Comparison of ENCODE assay signal across 13 cellular contexts in genomic region chr2:164816900-164817299, GRCh38. TPM values are rescaled to one million over a fixed set of nuclear protein-coding genes. Genes with fewer than 3 reads are reported as not detected.
DNase-seq lines count a peak whose midpoint lies in the region; ATAC-seq and TF ChIP-seq lines count a peak whose summit lies in the region.
"Had no signal": no experiment of that assay in that cellular context is flagged by ENCODE, and none has a peak within 500 bp of the region (broad histone marks: within the 10 kb centered on the region; RNA-seq: fewer than 3 reads in every experiment).

No MANE protein-coding gene starts in this region.

- no peaks in the 10 kb centered on the region for H3K27me3 ChIP-seq in left ventricle myocardium inferior (ENCODE audit: low read depth)
- no peaks in the 10 kb centered on the region for H3K27me3 ChIP-seq in heart left ventricle
- H3K27me3 ChIP-seq in subcutaneous abdominal adipose tissue (ENCODE audit: control insufficient read depth in 5 of 5, insufficient read depth in 4 of 5, low read length in 5 of 5) = no peaks in the 10 kb centered on the region
- no peaks in the 10 kb centered on the region for H3K27me3 ChIP-seq in H9 (ENCODE audit: insufficient read depth, low read length)
- H3K27me3 ChIP-seq: BLaER1 had no signal

- no peaks in the 10 kb centered on the region for H3K36me3 ChIP-seq in left ventricle myocardium inferior
- no peaks in the 10 kb centered on the region for H3K36me3 ChIP-seq in heart left ventricle
- H3K36me3 ChIP-seq in subcutaneous abdominal adipose tissue (ENCODE audit: control insufficient read depth in 5 of 5, insufficient read depth in 5 of 5, low read length in 5 of 5) = peaks cover 0 to 3% (median 0%) of the 10 kb centered on the region in 5 donors
- H3K36me3 ChIP-seq: BLaER1 had no signal

- no peak overlapping the region for H2AK5ac ChIP-seq in H9 (ENCODE audit: insufficient read length, low read length)

- no peak for TF ChIP-seq POLR2A in heart left ventricle (IDR thresholded peaks at IDR 0.05)

- no peak overlapping the region for H4K8ac ChIP-seq in H9 (replicated peaks; ENCODE audit: insufficient read length, low read depth, low read length)

- H3K4me3 Mint-ChIP-seq in H9 = no peak overlapping the region
- H3K4me3 Mint-ChIP-seq: CD8-positive, alpha-beta memory T cell had no signal

- H3K27ac ChIP-seq in left ventricle myocardium inferior (replicated peaks) (peak overlapping the region; percentile 28), heart left ventricle (no peak overlapping the region), subcutaneous abdominal adipose tissue (ENCODE audit: low read depth, low read length) (peak overlapping the region; percentile 42), H9 (ENCODE audit: insufficient read length, low read depth, low read length) (no peak overlapping the region)
- H3K27ac ChIP-seq: 22Rv1, BLaER1, HL-60 had no signal

- H2AFZ ChIP-seq in H9 (ENCODE audit: low read length) = no peak overlapping the region

- H3K27me3 Mint-ChIP-seq in H9 (ENCODE audit: low read depth) = no peaks in the 10 kb centered on the region
- H3K27me3 Mint-ChIP-seq: CD8-positive, alpha-beta memory T cell had no signal

- no peak overlapping the region for H3K4ac ChIP-seq in H9 (ENCODE audit: low read depth, low read length)

- no peaks in the 10 kb centered on the region for H4K20me1 ChIP-seq in H9 (ENCODE audit: control insufficient read depth, insufficient read depth, insufficient read length)
- H4K20me1 ChIP-seq: BLaER1 had no signal

- H3T11ph ChIP-seq in H9 (ENCODE audit: low read length) = no peak overlapping the region

- H3K4me1 ChIP-seq in left ventricle myocardium inferior = peaks cover 51% of the 10 kb centered on the region
- H3K4me1 ChIP-seq in heart left ventricle = peaks cover 0 to 46% (median 14%) of the 10 kb centered on the region in 12 donors
- peaks cover 0 to 37% (median 23%) of the 10 kb centered on the region in 5 donors for H3K4me1 ChIP-seq in subcutaneous abdominal adipose tissue (ENCODE audit: control insufficient read depth in 5 of 5, insufficient read depth in 5 of 5, low read length in 5 of 5)
- H3K4me1 ChIP-seq in H9 (ENCODE audit: insufficient read depth, low read length) = no peaks in the 10 kb centered on the region
- H3K4me1 ChIP-seq: BLaER1 had no signal

- no peaks in the 10 kb centered on the region for H3K79me1 ChIP-seq in H9 (ENCODE audit: insufficient read depth, low read depth, low read length, poor library complexity, severe bottlenecking)

- TF ChIP-seq CTCF in left ventricle myocardium inferior (IDR thresholded peaks at IDR 0.05; ENCODE audit: borderline replicate concordance) (no peak), heart left ventricle (IDR thresholded peaks at IDR 0.05) (no peak), H9 (conservative IDR thresholded peaks at IDR 0.05) (no peak)

- H3K79me2 ChIP-seq in H9 (ENCODE audit: insufficient read depth, low read length) = no peaks in the 10 kb centered on the region

- DNase-seq in left ventricle myocardium inferior (no peak), heart left ventricle (no peak), H9 (no peak), KG1 (lab: John Stamatoyannopoulos, UW) (no peak), midbrain (lab: John Stamatoyannopoulos, UW) (no peak)
- DNase-seq: Caco-2; CD8-positive, alpha-beta memory T cell had no signal

- no peaks in the 10 kb centered on the region for H3K23me2 ChIP-seq in H9 (ENCODE audit: insufficient read length, low read depth, low read length, poor library complexity, severe bottlenecking)

- no peaks in the 10 kb centered on the region for H3K9me3 Mint-ChIP-seq in H9

- H3K4me2 ChIP-seq in H9 (ENCODE audit: insufficient read depth, insufficient read length, low read length) = no peak overlapping the region
- H3K4me2 ChIP-seq: BLaER1 had no signal

- no peak overlapping the region for H3K9ac ChIP-seq in subcutaneous abdominal adipose tissue (ENCODE audit: low read length in 5 of 5)
- H3K9ac ChIP-seq in H9 (ENCODE audit: extremely low read depth, insufficient read length, low read length) = no peak overlapping the region
- H3K9ac ChIP-seq: BLaER1 had no signal

- H4K91ac ChIP-seq in H9 (ENCODE audit: insufficient read length, low read depth, low read length) = no peak overlapping the region

- H2BK12ac ChIP-seq in H9 (ENCODE audit: insufficient read length, low read depth, low read length) = no peak overlapping the region

- no peak overlapping the region for H2BK20ac ChIP-seq in H9 (ENCODE audit: low read depth, low read length, poor library complexity, severe bottlenecking)

- H3K4me1 Mint-ChIP-seq in H9 = 0 out of 4 replicates have a peak, but pooled peaks cover 0 to 3% of the 10 kb centered on the region in 2 experiments
- H3K4me1 Mint-ChIP-seq: CD8-positive, alpha-beta memory T cell had no signal

- no peak overlapping the region for H3K27ac Mint-ChIP-seq in H9
- H3K27ac Mint-ChIP-seq: CD8-positive, alpha-beta memory T cell had no signal

- no peak overlapping the region for H3K56ac ChIP-seq in H9 (ENCODE audit: insufficient read length, low read depth, low read length)

- H4K5ac ChIP-seq in H9 (ENCODE audit: insufficient read length, low read depth, low read length) = no peak overlapping the region

- ATAC-seq in heart left ventricle (no peak), esophagus mucosa (peak; percentile 91)
- ATAC-seq: HCT116 had no signal

- no peak overlapping the region for H3K14ac ChIP-seq in H9 (ENCODE audit: insufficient read depth, low read length)

- no peaks in the 10 kb centered on the region for H3K36me3 Mint-ChIP-seq in H9 (ENCODE audit: insufficient read depth in 1 of 3, low read depth in 3 of 3)
- H3K36me3 Mint-ChIP-seq: CD8-positive, alpha-beta memory T cell had no signal

- no peak overlapping the region for H3K23ac ChIP-seq in H9 (ENCODE audit: insufficient read length, low read depth, low read length)

- no peak overlapping the region for H2BK5ac ChIP-seq in H9 (ENCODE audit: insufficient read length, low read length)

- intact Hi-C loops in left ventricle myocardium inferior (cut with micrococcal nuclease) = no loop called here
- intact Hi-C loops in heart left ventricle (cut with DNase I) = no loop called here

- H2BK120ac ChIP-seq in H9 (ENCODE audit: low read depth, low read length, poor library complexity, severe bottlenecking) = no peak overlapping the region

- no peak overlapping the region for H2BK15ac ChIP-seq in H9 (ENCODE audit: low read depth, low read length)

- H3K18ac ChIP-seq in H9 (ENCODE audit: insufficient read length, low read depth, low read length) = no peak overlapping the region

- H3K4me3 ChIP-seq in left ventricle myocardium inferior = no peak overlapping the region
- no peak overlapping the region for H3K4me3 ChIP-seq in heart left ventricle
- H3K4me3 ChIP-seq in subcutaneous abdominal adipose tissue (ENCODE audit: low read depth in 1 of 5, low read length in 5 of 5) = no peak overlapping the region
- H3K4me3 ChIP-seq: BLaER1 had no signal

- H3K9me3 ChIP-seq in left ventricle myocardium inferior (replicated peaks) (no peaks in the 10 kb centered on the region), heart left ventricle (no peaks in the 10 kb centered on the region), subcutaneous abdominal adipose tissue (ENCODE audit: control insufficient read depth in 5 of 5, low read length in 5 of 5) (no peaks in the 10 kb centered on the region), H9 (ENCODE audit: control insufficient read depth, low read depth, low read length) (no peaks in the 10 kb centered on the region)
- H3K9me3 ChIP-seq: BLaER1 had no signal

RNA-seq across cellular contexts. Expression of gene COBLL1, which starts 24.7 kb away (rescaled TPM):
- 15.3 TPM for total RNA-seq in left ventricle myocardium inferior
- 10 to 100 TPM; 11.0 to 36.9 (median 18.8) TPM for total RNA-seq in heart left ventricle
- polyA plus RNA-seq in heart left ventricle = 1 to 10 TPM; 4.0 to 8.5 TPM
- 92.0 TPM for total RNA-seq in esophagus mucosa
- total RNA-seq in H9 (2021) = 5.6 and 5.9 TPM in 2 replicates
- total RNA-seq: CD8-positive, alpha-beta memory T cell had no signal
- polyA plus RNA-seq: CD8-positive, alpha-beta memory T cell had no signal

Comparison
In these comparisons a context has a peak if more than half of its experiments do, and no peak if none do; other contexts are left out.
1. H3K27ac ChIP-seq: peak in left ventricle myocardium inferior (single experiment) and subcutaneous abdominal adipose tissue (single experiment); none in heart left ventricle (0 of 12) and H9 (single experiment).